ENCODE assay signal across 16 cellular contexts in the genomic region with DNA sequence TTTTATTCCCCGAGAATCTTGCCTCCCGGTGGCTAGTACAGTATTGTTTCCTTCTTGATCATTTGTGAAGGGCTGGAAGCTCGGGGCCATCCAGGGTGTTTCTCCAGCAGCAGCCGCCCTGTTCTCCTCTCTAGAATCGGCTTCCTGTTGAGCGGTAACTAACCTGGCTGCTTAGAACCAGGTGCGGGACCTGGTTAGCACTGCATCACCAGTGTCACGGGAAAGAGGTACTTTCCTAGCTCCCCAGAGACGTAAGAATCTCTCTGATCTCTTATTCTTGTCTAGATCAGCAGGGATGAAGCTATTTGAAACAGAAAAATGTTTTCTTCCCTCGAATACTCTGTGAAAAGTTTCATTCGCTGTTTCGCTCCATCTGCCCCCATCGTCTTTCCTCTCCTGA.
DNase-seq lines count a peak whose midpoint lies in the region; ATAC-seq and TF ChIP-seq lines count a peak whose summit lies in the region.
"Had no signal": no experiment of that assay in that cellular context is flagged by ENCODE, and none has a peak within 500 bp of the region (broad histone marks: within the 10 kb centered on the region; RNA-seq: fewer than 3 reads in every experiment).

No MANE protein-coding gene starts in this region.

- no peaks in the 10 kb centered on the region for H3K27me3 ChIP-seq in CD8-positive, alpha-beta T cell (ENCODE audit: insufficient read depth, low read length)
- H3K27me3 ChIP-seq in naive thymus-derived CD4-positive, alpha-beta T cell (ENCODE audit: control insufficient read depth in 2 of 2, insufficient read depth in 2 of 2, low read length in 2 of 2), result no peaks in the 10 kb centered on the region
- H3K27me3 ChIP-seq in GM23248 (replicated peaks; ENCODE audit: insufficient read depth), result no peaks in the 10 kb centered on the region
- H3K27me3 ChIP-seq: gastrocnemius medialis, right atrium auricular region, stomach had no signal

- peaks cover 86% of the 10 kb centered on the region for H3K36me3 ChIP-seq in CD8-positive, alpha-beta T cell (ENCODE audit: insufficient read depth, low read length)
- peaks cover 23 to 94% (median 66%) of the 10 kb centered on the region in 3 experiments for H3K36me3 ChIP-seq in naive thymus-derived CD4-positive, alpha-beta T cell (ENCODE audit: control insufficient read depth in 2 of 3, insufficient read depth in 3 of 3, low read length in 3 of 3)
- no peaks in the 10 kb centered on the region; the same call in 1 of the 2 replicates for H3K36me3 ChIP-seq in GM23248 (ENCODE audit: low read depth)

- H3K4me2 ChIP-seq in GM23248 (ENCODE audit: unreplicated experiment), result no peak overlapping the region

- H3K9me2 ChIP-seq in GM23248 (ENCODE audit: insufficient read depth), result no peaks in the 10 kb centered on the region

- in situ Hi-C loops in GM23248 (cut with MboI), result no loop called here

- DNase-seq in activated CD8-positive, alpha-beta T cell treated with anti-CD3 and anti-CD28 coated beads for 36 hours, result no peak
- no peak for DNase-seq in activated CD8-positive, alpha-beta T cell treated with anti-CD3 and anti-CD28 coated beads, Interleukin-2, amount 10 ng/mL, durations not matched to agents 7 days and 5 days
- DNase-seq in CD8-positive, alpha-beta T cell, result no peak
- peak in 4 of 9 donors; percentile 19 to 66 (median 38) for DNase-seq in naive thymus-derived CD4-positive, alpha-beta T cell
- DNase-seq in NCI-H69 (lab: John Stamatoyannopoulos, UW) (no peak), GM23248 (no peak), COLO668 (lab: John Stamatoyannopoulos, UW; ENCODE audit: unreplicated experiment) (no peak)
- DNase-seq: ACHN; anterior cingulate cortex; Calu3; gastrocnemius medialis; RPMI8226; stimulated activated CD4-positive, alpha-beta T cell treated with anti-CD3 and anti-CD28 coated beads, Interleukin-15, amount 100 ng/mL, for 24 hours; stomach had no signal

- H3K9ac ChIP-seq in GM23248, result no peak overlapping the region

- POLR2A ChIA-PET in activated CD8-positive, alpha-beta T cell treated with anti-CD3 and anti-CD28 coated beads for 36 hours (lab: Charles Lee), result interaction anchor here (0.8 kb wide), 1 partner anchor 78 kb away, joined by 4 read pairs; no protein-coding TSS in a partner anchor
- POLR2A ChIA-PET in activated CD8-positive, alpha-beta T cell treated with anti-CD3 and anti-CD28 coated beads, Interleukin-2, amount 10 ng/mL, durations not matched to agents 7 days and 5 days (lab: Charles Lee), result interaction anchor here (0.6 kb wide), 1 partner anchor 77 kb away, joined by 3 read pairs; no protein-coding TSS in a partner anchor
- POLR2A ChIA-PET in CD8-positive, alpha-beta T cell (lab: Charles Lee), result interaction anchor here (1.6 kb wide), 1 partner anchor 19 kb away, joined by 3 read pairs; no protein-coding TSS in a partner anchor
- POLR2A ChIA-PET in naive thymus-derived CD4-positive, alpha-beta T cell (lab: Charles Lee), result interaction anchor here (1.3 kb wide), 1 partner anchor 8 kb away, joined by 3 read pairs; no protein-coding TSS in a partner anchor

- H4K20me1 ChIP-seq in GM23248 (ENCODE audit: insufficient read depth), result no peaks in the 10 kb centered on the region

- peaks cover 70% of the 10 kb centered on the region for H3K4me1 Mint-ChIP-seq in activated CD8-positive, alpha-beta T cell treated with anti-CD3 and anti-CD28 coated beads for 36 hours (ENCODE audit: low read depth)
- H3K4me1 Mint-ChIP-seq in activated CD8-positive, alpha-beta T cell treated with anti-CD3 and anti-CD28 coated beads, Interleukin-2, amount 10 ng/mL, durations not matched to agents 7 days and 5 days (ENCODE audit: low read depth), result peaks cover 35% of the 10 kb centered on the region
- peaks cover 70% of the 10 kb centered on the region for H3K4me1 Mint-ChIP-seq in CD8-positive, alpha-beta T cell (ENCODE audit: low read depth)
- H3K4me1 Mint-ChIP-seq in activated T-helper 17 cell treated with anti-CD3 and anti-CD28 coated beads, Interleukin-2, amount 50 U/mL, for 72 hours, result peaks cover 56% of the 10 kb centered on the region
- H3K4me1 Mint-ChIP-seq in naive thymus-derived CD4-positive, alpha-beta T cell, result peaks cover 57 to 91% (median 85%) of the 10 kb centered on the region in 7 donors

- H3K4me3 ChIP-seq in CD8-positive, alpha-beta T cell (ENCODE audit: low read depth, low read length), result no peak overlapping the region
- no peak overlapping the region for H3K4me3 ChIP-seq in naive thymus-derived CD4-positive, alpha-beta T cell (ENCODE audit: low read length)
- H3K4me3 ChIP-seq in GM23248, result no peak overlapping the region
- H3K4me3 ChIP-seq: gastrocnemius medialis, right atrium auricular region, stomach had no signal

- H3K9me3 ChIP-seq in CD8-positive, alpha-beta T cell (ENCODE audit: low read length), result no peaks in the 10 kb centered on the region
- H3K9me3 ChIP-seq in naive thymus-derived CD4-positive, alpha-beta T cell (ENCODE audit: control insufficient read depth in 2 of 3, low read length in 3 of 3), result no peaks in the 10 kb centered on the region
- no peaks in the 10 kb centered on the region for H3K9me3 ChIP-seq in GM23248 (ENCODE audit: low read depth)
- H3K9me3 ChIP-seq: gastrocnemius medialis, right atrium auricular region, stomach had no signal

- 85% methylated on average over 13 of the region's 13 CpGs for WGBS in GM23248 (ENCODE audit: low coverage in 1 of 2, low lambda C conversion rate in 2 of 2, missing lambda C conversion rate in 2 of 2), 2 experiments

- no peaks in the 10 kb centered on the region for H3K79me2 ChIP-seq in GM23248 (ENCODE audit: insufficient read depth)

- ATAC-seq in activated CD8-positive, alpha-beta T cell treated with anti-CD3 and anti-CD28 coated beads for 36 hours, result no peak
- no peak for ATAC-seq in activated CD8-positive, alpha-beta T cell treated with anti-CD3 and anti-CD28 coated beads, Interleukin-2, amount 10 ng/mL, durations not matched to agents 7 days and 5 days
- ATAC-seq in CD8-positive, alpha-beta T cell, result no peak
- ATAC-seq in activated T-helper 17 cell treated with anti-CD3 and anti-CD28 coated beads, Interleukin-2, amount 50 U/mL, for 72 hours (replicated peaks), result no peak
- ATAC-seq in naive thymus-derived CD4-positive, alpha-beta T cell, result peak; percentile 75
- ATAC-seq: gastrocnemius medialis had no signal

- H3F3A ChIP-seq in GM23248 (ENCODE audit: insufficient read depth), result no peaks in the 10 kb centered on the region

- H3K27ac Mint-ChIP-seq in activated CD8-positive, alpha-beta T cell treated with anti-CD3 and anti-CD28 coated beads for 36 hours, result peak overlapping the region; percentile 50
- H3K27ac Mint-ChIP-seq in activated CD8-positive, alpha-beta T cell treated with anti-CD3 and anti-CD28 coated beads, Interleukin-2, amount 10 ng/mL, durations not matched to agents 7 days and 5 days, result no peak overlapping the region
- peak overlapping the region; percentile 68 for H3K27ac Mint-ChIP-seq in CD8-positive, alpha-beta T cell
- H3K27ac Mint-ChIP-seq in activated T-helper 17 cell treated with anti-CD3 and anti-CD28 coated beads, Interleukin-2, amount 50 U/mL, for 72 hours, result peak overlapping the region; percentile 83
- H3K27ac Mint-ChIP-seq in naive thymus-derived CD4-positive, alpha-beta T cell, result peak overlapping the region; percentile 46 to 96 (median 88)

- H3K36me3 Mint-ChIP-seq in activated CD8-positive, alpha-beta T cell treated with anti-CD3 and anti-CD28 coated beads for 36 hours (ENCODE audit: low read depth), result peaks cover 77% of the 10 kb centered on the region
- peaks cover 96% of the 10 kb centered on the region for H3K36me3 Mint-ChIP-seq in activated CD8-positive, alpha-beta T cell treated with anti-CD3 and anti-CD28 coated beads, Interleukin-2, amount 10 ng/mL, durations not matched to agents 7 days and 5 days (ENCODE audit: low read depth)
- peaks cover 97% of the 10 kb centered on the region for H3K36me3 Mint-ChIP-seq in CD8-positive, alpha-beta T cell
- H3K36me3 Mint-ChIP-seq in activated T-helper 17 cell treated with anti-CD3 and anti-CD28 coated beads, Interleukin-2, amount 50 U/mL, for 72 hours (ENCODE audit: low read depth), result no peaks in the 10 kb centered on the region
- H3K36me3 Mint-ChIP-seq in naive thymus-derived CD4-positive, alpha-beta T cell, result peaks cover 13 to 70% (median 47%) of the 10 kb centered on the region in 5 donors

- intact Hi-C loops in activated CD8-positive, alpha-beta T cell treated with anti-CD3 and anti-CD28 coated beads for 36 hours (cut with micrococcal nuclease), result no loop called here
- intact Hi-C loops in CD8-positive, alpha-beta T cell (cut with DNase I, micrococcal nuclease), result no loop called here
- intact Hi-C loops in naive thymus-derived CD4-positive, alpha-beta T cell (cut with micrococcal nuclease), result loop anchor here (2.0 to 5.0 kb wide), 3 partner anchors 20 to 240 kb away; partner anchors contain the start of gene CELF2 (in 1 of the 2)

- no peaks in the 10 kb centered on the region for H3K9me3 Mint-ChIP-seq in activated CD8-positive, alpha-beta T cell treated with anti-CD3 and anti-CD28 coated beads for 36 hours
- no peaks in the 10 kb centered on the region for H3K9me3 Mint-ChIP-seq in activated CD8-positive, alpha-beta T cell treated with anti-CD3 and anti-CD28 coated beads, Interleukin-2, amount 10 ng/mL, durations not matched to agents 7 days and 5 days (ENCODE audit: insufficient read depth)
- no peaks in the 10 kb centered on the region for H3K9me3 Mint-ChIP-seq in CD8-positive, alpha-beta T cell
- no peaks in the 10 kb centered on the region for H3K9me3 Mint-ChIP-seq in activated T-helper 17 cell treated with anti-CD3 and anti-CD28 coated beads, Interleukin-2, amount 50 U/mL, for 72 hours
- no peaks in the 10 kb centered on the region for H3K9me3 Mint-ChIP-seq in naive thymus-derived CD4-positive, alpha-beta T cell

- no peak overlapping the region for H2AFZ ChIP-seq in GM23248

- CTCF ChIA-PET in activated CD8-positive, alpha-beta T cell treated with anti-CD3 and anti-CD28 coated beads for 36 hours (lab: Charles Lee), result interaction anchor here (1.2 to 1.7 kb wide), 3 partner anchors 14 to 74 kb away, joined by 3 to 6 read pairs (median 3); no protein-coding TSS in a partner anchor
- CTCF ChIA-PET in activated CD8-positive, alpha-beta T cell treated with anti-CD3 and anti-CD28 coated beads, Interleukin-2, amount 10 ng/mL, durations not matched to agents 7 days and 5 days (lab: Charles Lee), result interaction anchor here (1.7 kb wide), 1 partner anchor 92 kb away, joined by 4 read pairs; no protein-coding TSS in a partner anchor
- CTCF ChIA-PET in CD8-positive, alpha-beta T cell (lab: Charles Lee), result interaction anchor here (0.6 to 0.9 kb wide), 2 partner anchors 19 to 171 kb away, joined by 3 read pairs; no protein-coding TSS in a partner anchor
- CTCF ChIA-PET in naive thymus-derived CD4-positive, alpha-beta T cell (lab: Charles Lee), result no interaction called here

- H3K4me3 Mint-ChIP-seq in activated CD8-positive, alpha-beta T cell treated with anti-CD3 and anti-CD28 coated beads for 36 hours, result no peak overlapping the region
- no peak overlapping the region for H3K4me3 Mint-ChIP-seq in activated CD8-positive, alpha-beta T cell treated with anti-CD3 and anti-CD28 coated beads, Interleukin-2, amount 10 ng/mL, durations not matched to agents 7 days and 5 days
- no peak overlapping the region for H3K4me3 Mint-ChIP-seq in CD8-positive, alpha-beta T cell
- peak overlapping the region; percentile 57 for H3K4me3 Mint-ChIP-seq in activated T-helper 17 cell treated with anti-CD3 and anti-CD28 coated beads, Interleukin-2, amount 50 U/mL, for 72 hours
- H3K4me3 Mint-ChIP-seq in naive thymus-derived CD4-positive, alpha-beta T cell, result peak overlapping the region in 7 of 10 donors; percentile 11 to 69 (median 34)

- H3K27me3 Mint-ChIP-seq in activated CD8-positive, alpha-beta T cell treated with anti-CD3 and anti-CD28 coated beads for 36 hours, result no peaks in the 10 kb centered on the region
- H3K27me3 Mint-ChIP-seq in activated CD8-positive, alpha-beta T cell treated with anti-CD3 and anti-CD28 coated beads, Interleukin-2, amount 10 ng/mL, durations not matched to agents 7 days and 5 days (ENCODE audit: low read depth), result no peaks in the 10 kb centered on the region
- H3K27me3 Mint-ChIP-seq in CD8-positive, alpha-beta T cell (ENCODE audit: low read depth), result no peaks in the 10 kb centered on the region
- H3K27me3 Mint-ChIP-seq in activated T-helper 17 cell treated with anti-CD3 and anti-CD28 coated beads, Interleukin-2, amount 50 U/mL, for 72 hours, result no peaks in the 10 kb centered on the region
- no peaks in the 10 kb centered on the region for H3K27me3 Mint-ChIP-seq in naive thymus-derived CD4-positive, alpha-beta T cell

- H3K4me1 ChIP-seq in CD8-positive, alpha-beta T cell (ENCODE audit: insufficient read depth, low read length), result peaks cover 17% of the 10 kb centered on the region
- peaks cover 5 to 16% of the 10 kb centered on the region in 2 donors for H3K4me1 ChIP-seq in naive thymus-derived CD4-positive, alpha-beta T cell (ENCODE audit: control insufficient read depth in 2 of 2, insufficient read depth in 2 of 2, low read length in 2 of 2)
- H3K4me1 ChIP-seq in GM23248 (ENCODE audit: insufficient read depth), result no peaks in the 10 kb centered on the region

- TF ChIP-seq CTCF in activated CD8-positive, alpha-beta T cell treated with anti-CD3 and anti-CD28 coated beads for 36 hours (IDR thresholded peaks at IDR 0.05), result no peak
- TF ChIP-seq CTCF in CD8-positive, alpha-beta T cell (IDR thresholded peaks at IDR 0.05), result no peak

- H3K27ac ChIP-seq in CD8-positive, alpha-beta T cell (ENCODE audit: low read depth, low read length), result no peak overlapping the region
- H3K27ac ChIP-seq in naive thymus-derived CD4-positive, alpha-beta T cell (ENCODE audit: low read depth, low read length), result peak overlapping the region; percentile 60
- no peak overlapping the region for H3K27ac ChIP-seq in GM23248
- H3K27ac ChIP-seq: gastrocnemius medialis, right atrium auricular region, stomach had no signal

Comparison
In these comparisons a context has a peak if more than half of its experiments do, and no peak if none do; other contexts are left out.
1. H3K4me3 Mint-ChIP-seq: peak in activated T-helper 17 cell treated with anti-CD3 and anti-CD28 coated beads, Interleukin-2, amount 50 U/mL, for 72 hours (single experiment) and naive thymus-derived CD4-positive, alpha-beta T cell (7 of 10); none in activated CD8-positive, alpha-beta T cell treated with anti-CD3 and anti-CD28 coated beads for 36 hours (single experiment), activated CD8-positive, alpha-beta T cell treated with anti-CD3 and anti-CD28 coated beads, Interleukin-2, amount 10 ng/mL, durations not matched to agents 7 days and 5 days (single experiment) and CD8-positive, alpha-beta T cell (single experiment).
2. intact Hi-C loops: an anchor here in naive thymus-derived CD4-positive, alpha-beta T cell (2.0 to 5.0 kb wide); none called in activated CD8-positive, alpha-beta T cell treated with anti-CD3 and anti-CD28 coated beads for 36 hours and CD8-positive, alpha-beta T cell.